16 cellular contexts compared by ENCODE assay signal in the genomic region with DNA sequence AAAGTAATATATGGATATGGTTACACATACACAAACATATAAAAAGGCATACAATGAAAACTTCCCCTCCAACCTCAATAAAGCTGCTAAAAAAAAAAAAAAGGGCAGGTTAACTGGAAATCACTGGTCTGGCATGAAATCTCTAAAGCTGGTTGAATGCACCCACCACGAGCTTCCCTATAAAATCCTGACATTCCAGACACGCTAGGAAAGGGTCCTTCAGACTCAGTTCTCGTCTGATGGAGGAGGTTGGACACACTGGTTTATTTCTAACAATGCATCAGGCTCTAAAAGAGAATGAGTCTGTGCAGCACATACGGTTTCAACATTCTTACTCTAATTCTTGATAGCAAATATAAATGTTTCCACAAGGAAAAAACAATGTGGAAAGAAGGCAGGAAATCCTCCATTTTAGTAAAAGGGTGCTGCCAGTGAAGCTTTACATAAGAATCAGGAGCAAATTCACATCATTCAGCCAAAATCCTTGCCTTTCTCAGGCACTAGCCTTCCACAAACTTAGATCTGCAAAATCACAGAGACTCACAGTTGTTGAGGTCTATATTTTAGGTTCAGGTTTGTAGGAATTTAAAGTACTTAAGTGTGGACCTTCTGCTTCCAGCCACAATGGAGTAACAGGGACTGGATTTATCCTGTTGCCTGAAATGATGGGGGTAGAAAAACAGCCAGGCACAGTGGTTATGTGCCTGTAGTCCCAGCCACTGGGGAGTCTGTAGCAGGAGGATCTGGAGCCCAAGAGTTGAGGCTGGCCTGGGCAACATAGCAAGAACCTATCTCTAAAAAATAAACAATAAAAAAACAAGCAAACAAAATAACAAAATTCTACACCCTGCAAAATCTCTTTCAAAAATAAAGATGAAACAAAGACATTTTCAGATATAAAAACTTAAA.
"Had no signal": no experiment of that assay in that cellular context is flagged by ENCODE, and none has a peak within 500 bp of the region (broad histone marks: within the 10 kb centered on the region; RNA-seq: fewer than 3 reads in every experiment).

No MANE protein-coding gene starts in this region.

- ATAC-seq: activated CD8-positive, alpha-beta T cell treated with anti-CD3 and anti-CD28 coated beads, Interleukin-2, amount 10 ng/mL, durations not matched to agents 7 days and 5 days; lower lobe of right lung; naive thymus-derived CD8-positive, alpha-beta T cell; sciatic nerve had no signal

- H3K36me3 Mint-ChIP-seq: activated naive CD8-positive, alpha-beta T cell treated with anti-CD3 and anti-CD28 coated beads, Interleukin-2, amount 10 ng/mL, durations not matched to agents 7 days and 5 days; naive thymus-derived CD8-positive, alpha-beta T cell had no signal

- H3K27me3 Mint-ChIP-seq: type B pancreatic cell had no signal

- H3K27ac ChIP-seq: lower lobe of right lung, psoas muscle, spleen had no signal

- H3K4me1 ChIP-seq: lower lobe of right lung, spleen had no signal

- DNase-seq: activated CD8-positive, alpha-beta memory T cell treated with anti-CD3 and anti-CD28 coated beads, Interleukin-2, amount 50 U/mL, for 48 hours; activated CD8-positive, alpha-beta T cell treated with anti-CD3 and anti-CD28 coated beads, Interleukin-2, amount 10 ng/mL, durations not matched to agents 7 days and 5 days; activated naive CD8-positive, alpha-beta T cell treated with anti-CD3 and anti-CD28 coated beads, Interleukin-2, amount 10 ng/mL, durations not matched to agents 7 days and 5 days; anterior cingulate cortex; heart right ventricle; lower lobe of right lung; naive thymus-derived CD8-positive, alpha-beta T cell; psoas muscle; spleen; stimulated activated CD4-positive, alpha-beta T cell treated with anti-CD3 and anti-CD28 coated beads, Interleukin-1b, Interleukin-23, amount 100 ng/mL, for 48 hours; stimulated activated naive CD4-positive, alpha-beta T cell; substantia nigra; SW 1271 had no signal

- FAIRE-seq: frontal cortex had no signal

- H3K27ac Mint-ChIP-seq: activated CD8-positive, alpha-beta T cell treated with anti-CD3 and anti-CD28 coated beads, Interleukin-2, amount 10 ng/mL, durations not matched to agents 7 days and 5 days; activated naive CD8-positive, alpha-beta T cell treated with anti-CD3 and anti-CD28 coated beads, Interleukin-2, amount 10 ng/mL, durations not matched to agents 7 days and 5 days; type B pancreatic cell had no signal

- H3K27me3 ChIP-seq: heart right ventricle, spleen had no signal

- H3K9me3 ChIP-seq: heart right ventricle, lower lobe of right lung, psoas muscle, spleen had no signal

- H3K4me3 ChIP-seq: heart right ventricle, lower lobe of right lung, psoas muscle, spleen had no signal

- H3K4me3 Mint-ChIP-seq: activated CD8-positive, alpha-beta T cell treated with anti-CD3 and anti-CD28 coated beads, Interleukin-2, amount 10 ng/mL, durations not matched to agents 7 days and 5 days; activated naive CD8-positive, alpha-beta T cell treated with anti-CD3 and anti-CD28 coated beads, Interleukin-2, amount 10 ng/mL, durations not matched to agents 7 days and 5 days; naive thymus-derived CD8-positive, alpha-beta T cell; type B pancreatic cell had no signal

- H3K36me3 ChIP-seq: heart right ventricle, lower lobe of right lung, spleen had no signal
